Comparison of ENCODE assay signal across 8 cellular contexts in genomic region chr20:33456916-33457642, GRCh38. TPM values are rescaled to one million over a fixed set of nuclear protein-coding genes. Genes with fewer than 3 reads are reported as not detected.
DNase-seq lines count a peak whose midpoint lies in the region; ATAC-seq and TF ChIP-seq lines count a peak whose summit lies in the region.
"Not testable (repeated sequence)": the region's sequence is repeated elsewhere in the genome, so short reads cannot be mapped to it uniquely, and the experiment has no call there.

No MANE protein-coding gene starts in this region.

- CTCF ChIA-PET in IMR-90 (lab: Yijun Ruan, JAX): interaction anchor here (0.6 to 0.9 kb wide), 7 partner anchors 12 to 610 kb away, joined by 3 to 5 read pairs (median 3); no protein-coding TSS in a partner anchor
- CTCF ChIA-PET in activated CD4-positive, alpha-beta T cell treated with anti-CD3 and anti-CD28 coated beads for 36 hours (lab: Charles Lee): interaction anchor here (0.6 to 2.5 kb wide), 10 partner anchors 14 to 256 kb away, joined by 3 to 19 read pairs (median 3); partner anchors contain the start of genes ACTL10 and SNTA1

- H3K36me3 ChIP-seq in IMR-90 (ENCODE audit: control insufficient read depth, insufficient read depth, low read length); tibial nerve: not testable (repeated sequence)

- peak overlapping the region; percentile 38 for H2AFZ ChIP-seq in IMR-90 (replicated peaks; ENCODE audit: low read length, poor library complexity)

- H3K4me1 ChIP-seq in IMR-90 (ENCODE audit: control insufficient read depth, insufficient read depth, low read length); tibial nerve: not testable (repeated sequence)

- not testable (repeated sequence) for H4K5ac ChIP-seq in IMR-90 (ENCODE audit: low read depth, low read length)

- H3K56ac ChIP-seq in IMR-90 (ENCODE audit: extremely low read depth, insufficient read depth, low read length): not testable (repeated sequence)

- H3K18ac ChIP-seq in IMR-90 (ENCODE audit: low read depth, low read length): not testable (repeated sequence)

- H2BK5ac ChIP-seq in IMR-90 (ENCODE audit: low read depth, low read length, poor library complexity, severe bottlenecking): not testable (repeated sequence)

- H2BK120ac ChIP-seq in IMR-90 (ENCODE audit: low read depth, low read length): not testable (repeated sequence)

- not testable (repeated sequence) for H4K91ac ChIP-seq in IMR-90 (ENCODE audit: insufficient read depth, low read depth, low read length)

- intact Hi-C loops in IMR-90 (cut with micrococcal nuclease): loop anchor here (1.0 to 10.0 kb wide), 3 partner anchors 58 to 274 kb away; partner anchors contain the start of gene ZNF341
- intact Hi-C loops in activated CD4-positive, alpha-beta T cell treated with anti-CD3 and anti-CD28 coated beads for 36 hours (cut with DNase I, micrococcal nuclease): loop anchor here (1.0 to 5.0 kb wide), 7 partner anchors 13 to 274 kb away; partner anchors contain the start of genes ZNF341 (in 2 of the 2) and PXMP4 (in 1 of the 2)

- not testable (repeated sequence) for H3K4me3 Mint-ChIP-seq in activated CD4-positive, alpha-beta T cell treated with anti-CD3 and anti-CD28 coated beads for 36 hours

- TF ChIP-seq CTCF in IMR-90 (conservative IDR thresholded peaks at IDR 0.05; ENCODE audit: low read depth, low read length) (peak; percentile 95), tibial nerve (IDR thresholded peaks at IDR 0.05) (peak; percentile 88 to 96 (median 91))

- H3K4me2 ChIP-seq in IMR-90 (ENCODE audit: low read depth, low read length): not testable (repeated sequence)

- peak; percentile 95 for TF ChIP-seq RAD21 in IMR-90 (IDR thresholded peaks at IDR 0.05; ENCODE audit: low read length)

- POLR2A ChIA-PET in IMR-90 (lab: Charles Lee; ENCODE audit: unreplicated experiment): interaction anchor here (0.6 kb wide), 1 partner anchor 42 kb away, joined by 3 read pairs; no protein-coding TSS in a partner anchor
- POLR2A ChIA-PET in activated CD4-positive, alpha-beta T cell treated with anti-CD3 and anti-CD28 coated beads for 36 hours (lab: Charles Lee): interaction anchor here (0.6 kb wide), 1 partner anchor 484 kb away, joined by 3 read pairs; no protein-coding TSS in a partner anchor

- H3K79me1 ChIP-seq in IMR-90 (ENCODE audit: low read depth in 1 of 2, low read length in 2 of 2): not testable (repeated sequence)

- H3K36me3 Mint-ChIP-seq in activated CD4-positive, alpha-beta T cell treated with anti-CD3 and anti-CD28 coated beads for 36 hours (ENCODE audit: low read depth): not testable (repeated sequence)

- H4K20me1 ChIP-seq in IMR-90 (ENCODE audit: insufficient read depth, low read length): not testable (repeated sequence)

- H3K27me3 ChIP-seq in IMR-90 (ENCODE audit: control insufficient read depth, insufficient read depth, low read length); tibial nerve: not testable (repeated sequence)

- no CpG with 5 or more reads among the region's 6 CpGs for WGBS in IMR-90 (ENCODE audit: extremely low coverage in 2 of 2, insufficient read length in 1 of 2), 2 experiments
- 22 to 27% methylated on average over 5 of the region's 6 CpGs for WGBS in tibial nerve, 2 donors

- TF ChIP-seq POLR2A in IMR-90 (IDR thresholded peaks at IDR 0.05; ENCODE audit: low read depth, low read length); tibial nerve (IDR thresholded peaks at IDR 0.05): not testable (repeated sequence)

- not testable (repeated sequence) for H3K9me1 ChIP-seq in IMR-90 (ENCODE audit: insufficient read depth, low read length)

- not testable (repeated sequence) for H3K9ac ChIP-seq in IMR-90 (ENCODE audit: low read depth, low read length)

- H3K4me1 Mint-ChIP-seq in activated CD4-positive, alpha-beta T cell treated with anti-CD3 and anti-CD28 coated beads for 36 hours: not testable (repeated sequence)

- H2AK9ac ChIP-seq in IMR-90 (replicated peaks; ENCODE audit: low read depth, low read length, poor library complexity): not testable (repeated sequence)

- not testable (repeated sequence) for H3K9me3 ChIP-seq in IMR-90 (ENCODE audit: control insufficient read depth, insufficient read depth, low read length); tibial nerve

- not testable (repeated sequence) for H2AK5ac ChIP-seq in IMR-90 (ENCODE audit: low read depth, low read length)

- in situ Hi-C loops in IMR-90 (cut with MboI; ENCODE audit: low sequenced_read_pairs): not testable (repeated sequence)

- H4K8ac ChIP-seq in IMR-90 (ENCODE audit: low read depth in 2 of 2, low read length in 2 of 2): not testable (repeated sequence)

- H3K4ac ChIP-seq in IMR-90 (ENCODE audit: low read depth, low read length): not testable (repeated sequence)

- peak; percentile 98 for ATAC-seq in IMR-90 (ENCODE audit: low read depth)
- ATAC-seq in activated CD4-positive, alpha-beta T cell treated with anti-CD3 and anti-CD28 coated beads for 36 hours: peak; percentile 90

- not testable (repeated sequence) for H3K23ac ChIP-seq in IMR-90 (ENCODE audit: low read depth, low read length)

- not testable (repeated sequence) for H3K27ac Mint-ChIP-seq in activated CD4-positive, alpha-beta T cell treated with anti-CD3 and anti-CD28 coated beads for 36 hours

- not testable (repeated sequence) for H2BK20ac ChIP-seq in IMR-90 (ENCODE audit: low read depth, low read length)

- dilution Hi-C loops in IMR-90 (cut with HindIII; ENCODE audit: low sequenced_read_pairs, unreplicated experiment): not testable (repeated sequence)

- H3K4me3 ChIP-seq in IMR-90 (ENCODE audit: insufficient read depth, low read depth, low read length); tibial nerve: not testable (repeated sequence)

- not testable (repeated sequence) for BruUV-seq in IMR-90 (replicated peaks; lab: Mats Ljungman, UMichigan)

- DNase-seq in GF-D8 (lab: John Stamatoyannopoulos, UW) (peak; percentile 18), IMR-90 (peak; percentile 63), NCI-H82 treated with DMSO at 0.1 percent for 48 hours (lab: John Stamatoyannopoulos, UW; ENCODE audit: unreplicated experiment) (peak; percentile 80), brain pericyte (ENCODE audit: low read depth, low spot score) (peak; percentile 34), hepatic stellate cell (ENCODE audit: low spot score) (peak; percentile 76), pulmonary artery endothelial cell (ENCODE audit: low read depth, low spot score) (peak; percentile 17), tibial nerve (ENCODE audit: low spot score in 2 of 2) (peak; percentile 60 to 79)
- DNase-seq in activated CD4-positive, alpha-beta T cell treated with anti-CD3 and anti-CD28 coated beads for 36 hours: peak; percentile 90

- H3K14ac ChIP-seq in IMR-90 (replicated peaks; ENCODE audit: low read depth, low read length): not testable (repeated sequence)

- not testable (repeated sequence) for H3K9me3 Mint-ChIP-seq in activated CD4-positive, alpha-beta T cell treated with anti-CD3 and anti-CD28 coated beads for 36 hours (ENCODE audit: low read depth)

- H3K27me3 Mint-ChIP-seq in activated CD4-positive, alpha-beta T cell treated with anti-CD3 and anti-CD28 coated beads for 36 hours: not testable (repeated sequence)

- TF ChIP-seq EP300 in tibial nerve (IDR thresholded peaks at IDR 0.05): peak in 1 of 2 donors; percentile 25

- H2BK15ac ChIP-seq in IMR-90 (ENCODE audit: low read depth, low read length): not testable (repeated sequence)

- H3K27ac ChIP-seq in IMR-90 (ENCODE audit: insufficient read depth, low read length); tibial nerve: not testable (repeated sequence)

TF ChIP-seq in IMR-90, 13 proteins besides CTCF, POLR2A, EP300 and RAD21:
- TF ChIP-seq RCOR1 (IDR thresholded peaks at IDR 0.05; ENCODE audit: insufficient replicate concordance, low read length): peak; percentile 97
- TF ChIP-seq SMC3 (IDR thresholded peaks at IDR 0.05; ENCODE audit: low read depth, low read length): peak; percentile 92
- peak; percentile 26; the same call in 1 of the 2 replicates for TF ChIP-seq BHLHE40 (IDR thresholded peaks at IDR 0.05; ENCODE audit: low read depth, low read length)
TF ChIP-seq in IMR-90: peak in this region for 3; not testable (repeated sequence) for 10.

RNA-seq across cellular contexts. Expression of gene SNTA1, which starts 13.5 kb away (rescaled TPM):
- total RNA-seq in IMR-90 (2012; rRNA removed): 13.3 and 15.4 TPM in 2 replicates
- polyA plus RNA-seq in IMR-90 (2012; rRNA removed): 10.6 and 12.1 TPM in 2 replicates
- 9.5 and 14.6 TPM in 2 replicates for polyA plus RNA-seq in IMR-90 (2012; cell fraction: cytosol; rRNA removed)
- 5.9 and 10.1 TPM in 2 replicates for polyA plus RNA-seq in IMR-90 (2012; cell fraction: nucleus; rRNA removed; ENCODE audit: low replicate concordance)
- 1 to 10 TPM; 4.2 to 5.0 TPM for total RNA-seq in activated CD4-positive, alpha-beta T cell treated with anti-CD3 and anti-CD28 coated beads for 36 hours
- 5.1 and 9.5 TPM in 2 replicates for total RNA-seq in pulmonary artery endothelial cell
- total RNA-seq in tibial nerve: 100 to 1,000 TPM in 2 of 4 donors, 10 to 100 TPM in 2; 44.1 to 120 (median 95.6) TPM

RNA-seq across cellular contexts. Expression of gene CBFA2T2, which starts 32.8 kb away (rescaled TPM):
- 3.3 and 3.8 TPM in 2 replicates for total RNA-seq in IMR-90 (2012; rRNA removed)
- 6.2 and 6.3 TPM in 2 replicates for polyA plus RNA-seq in IMR-90 (2012; rRNA removed)
- 4.9 and 6.7 TPM in 2 replicates for polyA plus RNA-seq in IMR-90 (2012; cell fraction: cytosol; rRNA removed)
- polyA plus RNA-seq in IMR-90 (2012; cell fraction: nucleus; rRNA removed; ENCODE audit: low replicate concordance): 25.6 and 26.9 TPM in 2 replicates
- total RNA-seq in activated CD4-positive, alpha-beta T cell treated with anti-CD3 and anti-CD28 coated beads for 36 hours: 10 to 100 TPM; 10.9 to 12.9 TPM
- 3.0 and 4.0 TPM in 2 replicates for total RNA-seq in pulmonary artery endothelial cell
- 10 to 100 TPM; 16.7 to 22.5 (median 19.1) TPM for total RNA-seq in tibial nerve

RNA-seq across cellular contexts. Expression of gene CDK5RAP1, which starts 55.8 kb away (rescaled TPM):
- total RNA-seq in IMR-90 (2012; rRNA removed): 22.2 and 28.1 TPM in 2 replicates
- polyA plus RNA-seq in IMR-90 (2012; rRNA removed): 21.7 and 23.9 TPM in 2 replicates
- 12.6 and 19.7 TPM in 2 replicates for polyA plus RNA-seq in IMR-90 (2012; cell fraction: cytosol; rRNA removed)
- 28.7 and 68.1 TPM in 2 replicates for polyA plus RNA-seq in IMR-90 (2012; cell fraction: nucleus; rRNA removed; ENCODE audit: low replicate concordance)
- 10 to 100 TPM; 31.3 to 41.5 TPM for total RNA-seq in activated CD4-positive, alpha-beta T cell treated with anti-CD3 and anti-CD28 coated beads for 36 hours
- 28.7 and 32.8 TPM in 2 replicates for total RNA-seq in pulmonary artery endothelial cell
- 10 to 100 TPM; 29.5 to 36.7 (median 32.7) TPM for total RNA-seq in tibial nerve

Comparison
In these comparisons a context has a peak if more than half of its experiments do, and no peak if none do; other contexts are left out.
1. DNase-seq: peak in every context shown above with its lines; median percentile 90 in activated CD4-positive, alpha-beta T cell treated with anti-CD3 and anti-CD28 coated beads for 36 hours; 80 in NCI-H82 treated with DMSO at 0.1 percent for 48 hours; 76 in hepatic stellate cell; 70 in tibial nerve; 63 in IMR-90; 34 in brain pericyte; 18 in GF-D8; 17 in pulmonary artery endothelial cell.